1 cellular context compared by ENCODE assay signal in the genomic region with DNA sequence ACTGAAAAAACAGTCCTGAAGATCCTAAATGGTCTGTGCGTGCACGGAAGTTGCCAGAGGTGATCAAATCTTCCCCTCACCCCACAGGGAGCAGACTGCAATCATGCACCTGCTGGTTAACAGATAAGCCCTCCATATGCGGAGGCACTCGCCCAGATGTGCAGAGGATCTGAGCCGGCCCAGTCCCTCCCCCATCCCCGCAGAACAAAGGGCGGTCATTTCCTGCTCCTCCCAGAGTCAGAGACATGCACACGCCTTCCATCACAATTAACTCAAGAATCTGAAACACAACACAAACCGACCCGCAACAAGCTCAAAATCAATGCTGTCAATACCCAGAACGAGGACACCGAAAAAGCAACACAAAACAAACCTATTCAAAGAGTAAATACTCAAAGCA.
TF ChIP-seq lines count a peak whose summit lies in the region.

No MANE protein-coding gene starts in this region.

TF ChIP-seq in H1, 55 proteins besides CTCF, POLR2A, EP300 and RAD21:
- TF ChIP-seq TAF7 (optimal IDR thresholded peaks at IDR 0.05; ENCODE audit: borderline replicate concordance, low read depth, low read length), result no peak
- TF ChIP-seq, protein P1, sequence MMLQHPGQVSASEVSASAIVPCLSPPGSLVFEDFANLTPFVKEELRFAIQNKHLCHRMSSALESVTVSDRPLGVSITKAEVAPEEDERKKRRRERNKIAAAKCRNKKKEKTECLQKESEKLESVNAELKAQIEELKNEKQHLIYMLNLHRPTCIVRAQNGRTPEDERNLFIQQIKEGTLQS (IDR thresholded peaks at IDR 0.05; ENCODE audit: insufficient read depth, low read depth, low read length), result no peak
- TF ChIP-seq SIN3A (conservative IDR thresholded peaks at IDR 0.05 in 1 of 2, IDR thresholded peaks at IDR 0.05 in 1 of 2; ENCODE audit: low read depth in 1 of 2, low read length in 2 of 2), result no peak
- TF ChIP-seq, protein P2, sequence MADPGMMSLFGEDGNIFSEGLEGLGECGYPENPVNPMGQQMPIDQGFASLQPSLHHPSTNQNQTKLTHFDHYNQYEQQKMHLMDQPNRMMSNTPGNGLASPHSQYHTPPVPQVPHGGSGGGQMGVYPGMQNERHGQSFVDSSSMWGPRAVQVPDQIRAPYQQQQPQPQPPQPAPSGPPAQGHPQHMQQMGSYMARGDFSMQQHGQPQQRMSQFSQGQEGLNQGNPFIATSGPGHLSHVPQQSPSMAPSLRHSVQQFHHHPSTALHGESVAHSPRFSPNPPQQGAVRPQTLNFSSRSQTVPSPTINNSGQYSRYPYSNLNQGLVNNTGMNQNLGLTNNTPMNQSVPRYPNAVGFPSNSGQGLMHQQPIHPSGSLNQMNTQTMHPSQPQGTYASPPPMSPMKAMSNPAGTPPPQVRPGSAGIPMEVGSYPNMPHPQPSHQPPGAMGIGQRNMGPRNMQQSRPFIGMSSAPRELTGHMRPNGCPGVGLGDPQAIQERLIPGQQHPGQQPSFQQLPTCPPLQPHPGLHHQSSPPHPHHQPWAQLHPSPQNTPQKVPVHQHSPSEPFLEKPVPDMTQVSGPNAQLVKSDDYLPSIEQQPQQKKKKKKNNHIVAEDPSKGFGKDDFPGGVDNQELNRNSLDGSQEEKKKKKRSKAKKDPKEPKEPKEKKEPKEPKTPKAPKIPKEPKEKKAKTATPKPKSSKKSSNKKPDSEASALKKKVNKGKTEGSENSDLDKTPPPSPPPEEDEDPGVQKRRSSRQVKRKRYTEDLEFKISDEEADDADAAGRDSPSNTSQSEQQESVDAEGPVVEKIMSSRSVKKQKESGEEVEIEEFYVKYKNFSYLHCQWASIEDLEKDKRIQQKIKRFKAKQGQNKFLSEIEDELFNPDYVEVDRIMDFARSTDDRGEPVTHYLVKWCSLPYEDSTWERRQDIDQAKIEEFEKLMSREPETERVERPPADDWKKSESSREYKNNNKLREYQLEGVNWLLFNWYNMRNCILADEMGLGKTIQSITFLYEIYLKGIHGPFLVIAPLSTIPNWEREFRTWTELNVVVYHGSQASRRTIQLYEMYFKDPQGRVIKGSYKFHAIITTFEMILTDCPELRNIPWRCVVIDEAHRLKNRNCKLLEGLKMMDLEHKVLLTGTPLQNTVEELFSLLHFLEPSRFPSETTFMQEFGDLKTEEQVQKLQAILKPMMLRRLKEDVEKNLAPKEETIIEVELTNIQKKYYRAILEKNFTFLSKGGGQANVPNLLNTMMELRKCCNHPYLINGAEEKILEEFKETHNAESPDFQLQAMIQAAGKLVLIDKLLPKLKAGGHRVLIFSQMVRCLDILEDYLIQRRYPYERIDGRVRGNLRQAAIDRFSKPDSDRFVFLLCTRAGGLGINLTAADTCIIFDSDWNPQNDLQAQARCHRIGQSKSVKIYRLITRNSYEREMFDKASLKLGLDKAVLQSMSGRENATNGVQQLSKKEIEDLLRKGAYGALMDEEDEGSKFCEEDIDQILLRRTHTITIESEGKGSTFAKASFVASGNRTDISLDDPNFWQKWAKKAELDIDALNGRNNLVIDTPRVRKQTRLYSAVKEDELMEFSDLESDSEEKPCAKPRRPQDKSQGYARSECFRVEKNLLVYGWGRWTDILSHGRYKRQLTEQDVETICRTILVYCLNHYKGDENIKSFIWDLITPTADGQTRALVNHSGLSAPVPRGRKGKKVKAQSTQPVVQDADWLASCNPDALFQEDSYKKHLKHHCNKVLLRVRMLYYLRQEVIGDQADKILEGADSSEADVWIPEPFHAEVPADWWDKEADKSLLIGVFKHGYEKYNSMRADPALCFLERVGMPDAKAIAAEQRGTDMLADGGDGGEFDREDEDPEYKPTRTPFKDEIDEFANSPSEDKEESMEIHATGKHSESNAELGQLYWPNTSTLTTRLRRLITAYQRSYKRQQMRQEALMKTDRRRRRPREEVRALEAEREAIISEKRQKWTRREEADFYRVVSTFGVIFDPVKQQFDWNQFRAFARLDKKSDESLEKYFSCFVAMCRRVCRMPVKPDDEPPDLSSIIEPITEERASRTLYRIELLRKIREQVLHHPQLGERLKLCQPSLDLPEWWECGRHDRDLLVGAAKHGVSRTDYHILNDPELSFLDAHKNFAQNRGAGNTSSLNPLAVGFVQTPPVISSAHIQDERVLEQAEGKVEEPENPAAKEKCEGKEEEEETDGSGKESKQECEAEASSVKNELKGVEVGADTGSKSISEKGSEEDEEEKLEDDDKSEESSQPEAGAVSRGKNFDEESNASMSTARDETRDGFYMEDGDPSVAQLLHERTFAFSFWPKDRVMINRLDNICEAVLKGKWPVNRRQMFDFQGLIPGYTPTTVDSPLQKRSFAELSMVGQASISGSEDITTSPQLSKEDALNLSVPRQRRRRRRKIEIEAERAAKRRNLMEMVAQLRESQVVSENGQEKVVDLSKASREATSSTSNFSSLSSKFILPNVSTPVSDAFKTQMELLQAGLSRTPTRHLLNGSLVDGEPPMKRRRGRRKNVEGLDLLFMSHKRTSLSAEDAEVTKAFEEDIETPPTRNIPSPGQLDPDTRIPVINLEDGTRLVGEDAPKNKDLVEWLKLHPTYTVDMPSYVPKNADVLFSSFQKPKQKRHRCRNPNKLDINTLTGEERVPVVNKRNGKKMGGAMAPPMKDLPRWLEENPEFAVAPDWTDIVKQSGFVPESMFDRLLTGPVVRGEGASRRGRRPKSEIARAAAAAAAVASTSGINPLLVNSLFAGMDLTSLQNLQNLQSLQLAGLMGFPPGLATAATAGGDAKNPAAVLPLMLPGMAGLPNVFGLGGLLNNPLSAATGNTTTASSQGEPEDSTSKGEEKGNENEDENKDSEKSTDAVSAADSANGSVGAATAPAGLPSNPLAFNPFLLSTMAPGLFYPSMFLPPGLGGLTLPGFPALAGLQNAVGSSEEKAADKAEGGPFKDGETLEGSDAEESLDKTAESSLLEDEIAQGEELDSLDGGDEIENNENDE (IDR thresholded peaks at IDR 0.05; ENCODE audit: insufficient replicate concordance, low read length), result no peak
- no peak for TF ChIP-seq CHD2 (IDR thresholded peaks at IDR 0.05; ENCODE audit: low read length)
- TF ChIP-seq KDM5A (IDR thresholded peaks at IDR 0.05; ENCODE audit: low read length), result no peak
- TF ChIP-seq EGR1 (IDR thresholded peaks at IDR 0.05; ENCODE audit: borderline replicate concordance, low read depth, low read length), result no peak
- no peak for TF ChIP-seq BRCA1 (IDR thresholded peaks at IDR 0.05; ENCODE audit: low read depth, low read length)
- TF ChIP-seq HDAC6 (IDR thresholded peaks at IDR 0.05; ENCODE audit: low read depth, low read length), result no peak
- no peak for TF ChIP-seq SAP30 (IDR thresholded peaks at IDR 0.05; ENCODE audit: insufficient read depth, insufficient replicate concordance, low read length)
- peak; percentile 83; the same call in 1 of the 2 replicates for TF ChIP-seq TCF12 (IDR thresholded peaks at IDR 0.05; ENCODE audit: low read depth, low read length)
- TF ChIP-seq SUZ12 (IDR thresholded peaks at IDR 0.05; ENCODE audit: low read length), result no peak
- TF ChIP-seq CTBP2 (IDR thresholded peaks at IDR 0.05; ENCODE audit: borderline replicate concordance, insufficient read depth, insufficient read length, low read length), result peak; percentile 74
- 0 out of 2 replicates have a peak, but pooled peaks have one; percentile 14 for TF ChIP-seq YY1 (IDR thresholded peaks at IDR 0.05; ENCODE audit: low read depth, low read length)
- no peak for TF ChIP-seq SP2 (IDR thresholded peaks at IDR 0.05; ENCODE audit: low read length)
- TF ChIP-seq, protein P3, sequence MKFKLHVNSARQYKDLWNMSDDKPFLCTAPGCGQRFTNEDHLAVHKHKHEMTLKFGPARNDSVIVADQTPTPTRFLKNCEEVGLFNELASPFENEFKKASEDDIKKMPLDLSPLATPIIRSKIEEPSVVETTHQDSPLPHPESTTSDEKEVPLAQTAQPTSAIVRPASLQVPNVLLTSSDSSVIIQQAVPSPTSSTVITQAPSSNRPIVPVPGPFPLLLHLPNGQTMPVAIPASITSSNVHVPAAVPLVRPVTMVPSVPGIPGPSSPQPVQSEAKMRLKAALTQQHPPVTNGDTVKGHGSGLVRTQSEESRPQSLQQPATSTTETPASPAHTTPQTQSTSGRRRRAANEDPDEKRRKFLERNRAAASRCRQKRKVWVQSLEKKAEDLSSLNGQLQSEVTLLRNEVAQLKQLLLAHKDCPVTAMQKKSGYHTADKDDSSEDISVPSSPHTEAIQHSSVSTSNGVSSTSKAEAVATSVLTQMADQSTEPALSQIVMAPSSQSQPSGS (IDR thresholded peaks at IDR 0.05; ENCODE audit: low read length), result no peak
- TF ChIP-seq CBX8 (IDR thresholded peaks at IDR 0.05; ENCODE audit: borderline replicate concordance, low read depth, low read length), result no peak
- no peak for TF ChIP-seq NRF1 (IDR thresholded peaks at IDR 0.05; ENCODE audit: low read depth, low read length)
- peak; percentile 9 for TF ChIP-seq NANOG (IDR thresholded peaks at IDR 0.05; ENCODE audit: insufficient read depth, low read depth, low read length, poor library complexity, severe bottlenecking)
- no peak for TF ChIP-seq TAF1 (IDR thresholded peaks at IDR 0.05; ENCODE audit: low read depth, low read length)
- TF ChIP-seq JUND (IDR thresholded peaks at IDR 0.05; ENCODE audit: low read length), result no peak
- no peak for TF ChIP-seq GABPA (IDR thresholded peaks at IDR 0.05; ENCODE audit: borderline replicate concordance, insufficient read depth, low read length)
- TF ChIP-seq CEBPB (IDR thresholded peaks at IDR 0.05; ENCODE audit: low read depth, low read length), result no peak
- peak; percentile 33; the same call in 1 of the 2 replicates for TF ChIP-seq MAX (IDR thresholded peaks at IDR 0.05)
- no peak for TF ChIP-seq ZNF274 (IDR thresholded peaks at IDR 0.05; ENCODE audit: borderline replicate concordance, extremely low read depth, low read length)
- no peak for TF ChIP-seq JUN (IDR thresholded peaks at IDR 0.05; ENCODE audit: low read depth, low read length)
- peak; percentile 16; the same call in 1 of the 2 replicates for TF ChIP-seq TEAD4 (IDR thresholded peaks at IDR 0.05; ENCODE audit: low read depth, low read length)
- TF ChIP-seq, protein P4, sequence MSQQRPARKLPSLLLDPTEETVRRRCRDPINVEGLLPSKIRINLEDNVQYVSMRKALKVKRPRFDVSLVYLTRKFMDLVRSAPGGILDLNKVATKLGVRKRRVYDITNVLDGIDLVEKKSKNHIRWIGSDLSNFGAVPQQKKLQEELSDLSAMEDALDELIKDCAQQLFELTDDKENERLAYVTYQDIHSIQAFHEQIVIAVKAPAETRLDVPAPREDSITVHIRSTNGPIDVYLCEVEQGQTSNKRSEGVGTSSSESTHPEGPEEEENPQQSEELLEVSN (IDR thresholded peaks at IDR 0.05), result no peak
